In genomic region chr14:33194551-33194950, GRCh38 we compare ENCODE assay signal across 22 cellular contexts.
"Had no signal": no experiment of that assay in that cellular context is flagged by ENCODE, and none has a peak within 500 bp of the region (broad histone marks: within the 10 kb centered on the region; RNA-seq: fewer than 3 reads in every experiment).

No MANE protein-coding gene starts in this region.

- H3K9me3 ChIP-seq: colonic mucosa, esophagus squamous epithelium, gastrocnemius medialis had no signal

- H3K36me3 ChIP-seq: colonic mucosa, esophagus squamous epithelium, gastrocnemius medialis, heart right ventricle, left lung had no signal

- H3K27me3 ChIP-seq: colonic mucosa, esophagus squamous epithelium, gastrocnemius medialis, heart right ventricle, left lung had no signal

- H3K4me3 ChIP-seq: colonic mucosa, esophagus squamous epithelium, gastrocnemius medialis, heart right ventricle, left lung, lung had no signal

- ATAC-seq: effector memory CD8-positive, alpha-beta T cell; esophagus mucosa; gastrocnemius medialis; heart right ventricle; left cardiac atrium; left lung; left ventricle myocardium superior had no signal

- H3K27ac ChIP-seq: colonic mucosa, epithelial cell of prostate, esophagus squamous epithelium, gastrocnemius medialis, heart right ventricle, left lung had no signal

- H3K4me1 ChIP-seq: colonic mucosa, gastrocnemius medialis, heart right ventricle, left lung had no signal

- DNase-seq: colonic mucosa; cortex of kidney; effector CD8-positive, alpha-beta T cell; effector memory CD8-positive, alpha-beta T cell; endodermal cell; erythroblast; esophagus squamous epithelium; foreskin melanocyte; gastrocnemius medialis; glutamatergic neuron; head of caudate nucleus; heart right ventricle; hippocampal formation; left cardiac atrium; left lung; left ventricle myocardium superior; mammary epithelial cell; mesendoderm; midbrain had no signal
